10 cellular contexts compared by ENCODE assay signal in genomic region chr11:47225552-47226137, GRCh38.
DNase-seq lines count a peak whose midpoint lies in the region; ATAC-seq lines count a peak whose summit lies in the region.
"Had no signal": no experiment of that assay in that cellular context is flagged by ENCODE, and none has a peak within 500 bp of the region (broad histone marks: within the 10 kb centered on the region; RNA-seq: fewer than 3 reads in every experiment).

No MANE protein-coding gene starts in this region.

- H3K4me3 Mint-ChIP-seq in dendritic cell treated with granulocyte-macrophage colony-stimulating factor and Interleukin-4, amounts not matched to agents 40 ng/mL and 50 ng/mL, for 4 days = no peak overlapping the region

- ATAC-seq in GM18511 (IDR thresholded peaks at IDR 0.05; ENCODE audit: unreplicated experiment) (peak; percentile 90), GM21447 (IDR thresholded peaks at IDR 0.05; ENCODE audit: unreplicated experiment) (peak; percentile 92), HG03442 (IDR thresholded peaks at IDR 0.05; ENCODE audit: unreplicated experiment) (peak; percentile 92)
- ATAC-seq: heart left ventricle had no signal

- DNase-seq in NCI-H2081 treated with DMSO at 0.1 percent for 48 hours (lab: John Stamatoyannopoulos, UW) (no peak), cortex of kidney (lab: John Stamatoyannopoulos, UW) (no peak), NCI-H748 treated with DMSO at 0.1 percent for 48 hours (lab: John Stamatoyannopoulos, UW) (no peak)
- no peak for DNase-seq in activated effector memory CD4-positive, alpha-beta T cell treated with anti-CD3 and anti-CD28 coated beads, Interleukin-2, amount 50 U/mL, for 16 hours
- DNase-seq: testis had no signal

- peaks cover 23% of the 10 kb centered on the region for H3K4me1 Mint-ChIP-seq in dendritic cell treated with granulocyte-macrophage colony-stimulating factor and Interleukin-4, amounts not matched to agents 40 ng/mL and 50 ng/mL, for 4 days (ENCODE audit: low read depth)

- no peaks in the 10 kb centered on the region for H3K27me3 Mint-ChIP-seq in dendritic cell treated with granulocyte-macrophage colony-stimulating factor and Interleukin-4, amounts not matched to agents 40 ng/mL and 50 ng/mL, for 4 days

- H3K9me3 Mint-ChIP-seq in dendritic cell treated with granulocyte-macrophage colony-stimulating factor and Interleukin-4, amounts not matched to agents 40 ng/mL and 50 ng/mL, for 4 days = no peaks in the 10 kb centered on the region

- H3K27ac Mint-ChIP-seq in dendritic cell treated with granulocyte-macrophage colony-stimulating factor and Interleukin-4, amounts not matched to agents 40 ng/mL and 50 ng/mL, for 4 days = peak overlapping the region; percentile 3

- H3K36me3 Mint-ChIP-seq in dendritic cell treated with granulocyte-macrophage colony-stimulating factor and Interleukin-4, amounts not matched to agents 40 ng/mL and 50 ng/mL, for 4 days (ENCODE audit: low read depth) = peaks cover 92% of the 10 kb centered on the region

- intact Hi-C loops in dendritic cell treated with granulocyte-macrophage colony-stimulating factor and Interleukin-4, amounts not matched to agents 40 ng/mL and 50 ng/mL, for 4 days (cut with micrococcal nuclease) = no loop called here
